ENCODE assay signal across 32 cellular contexts in genomic region chr6:449486-450419, GRCh38. TPM values are rescaled to one million over a fixed set of nuclear protein-coding genes. Genes with fewer than 3 reads are reported as not detected.
DNase-seq lines count a peak whose midpoint lies in the region; ATAC-seq and TF ChIP-seq lines count a peak whose summit lies in the region.
"Had no signal": no experiment of that assay in that cellular context is flagged by ENCODE, and none has a peak within 500 bp of the region (broad histone marks: within the 10 kb centered on the region; RNA-seq: fewer than 3 reads in every experiment).

No MANE protein-coding gene starts in this region.

- ATAC-seq in T-helper 17 cell, result no peak
- ATAC-seq: A549, PC-3, right cardiac atrium, SK-N-SH treated with all-trans-retinoic acid at 6 μM for 48 hours had no signal

- peak overlapping the region; percentile 98 for H3K27ac Mint-ChIP-seq in activated CD4-positive, alpha-beta T cell treated with anti-CD3 and anti-CD28 coated beads, Interleukin-2, amount 10 ng/mL, durations not matched to agents 24 days and 14 days
- no peak overlapping the region for H3K27ac Mint-ChIP-seq in activated CD4-positive, alpha-beta T cell treated with anti-CD3 and anti-CD28 coated beads, Interleukin-2, amount 10 ng/mL, durations not matched to agents 7 days and 5 days
- peak overlapping the region; percentile 56 for H3K27ac Mint-ChIP-seq in T-helper 17 cell
- H3K27ac Mint-ChIP-seq: brain; CD4-positive, alpha-beta T cell had no signal

- peaks cover 2% of the 10 kb centered on the region for H3K27me3 Mint-ChIP-seq in activated CD4-positive, alpha-beta T cell treated with anti-CD3 and anti-CD28 coated beads, Interleukin-2, amount 10 ng/mL, durations not matched to agents 24 days and 14 days
- no peaks in the 10 kb centered on the region for H3K27me3 Mint-ChIP-seq in activated CD4-positive, alpha-beta T cell treated with anti-CD3 and anti-CD28 coated beads, Interleukin-2, amount 10 ng/mL, durations not matched to agents 7 days and 5 days
- H3K27me3 Mint-ChIP-seq in T-helper 17 cell, result no peaks in the 10 kb centered on the region
- H3K27me3 Mint-ChIP-seq: CD4-positive, alpha-beta T cell had no signal

- no peak for TF ChIP-seq CTCF in coronary artery (IDR thresholded peaks at IDR 0.05)
- TF ChIP-seq CTCF in spleen (IDR thresholded peaks at IDR 0.05 in 8 of 11, conservative IDR thresholded peaks at IDR 0.05 in 3 of 11), result no peak

- H3K4me3 Mint-ChIP-seq in activated CD4-positive, alpha-beta T cell treated with anti-CD3 and anti-CD28 coated beads, Interleukin-2, amount 10 ng/mL, durations not matched to agents 24 days and 14 days, result no peak overlapping the region
- no peak overlapping the region for H3K4me3 Mint-ChIP-seq in activated CD4-positive, alpha-beta T cell treated with anti-CD3 and anti-CD28 coated beads, Interleukin-2, amount 10 ng/mL, durations not matched to agents 7 days and 5 days
- H3K4me3 Mint-ChIP-seq in T-helper 17 cell, result no peak overlapping the region
- H3K4me3 Mint-ChIP-seq: brain; CD4-positive, alpha-beta T cell; neural crest cell had no signal

- intact Hi-C loops in activated CD4-positive, alpha-beta T cell treated with anti-CD3 and anti-CD28 coated beads, Interleukin-2, amount 10 ng/mL, durations not matched to agents 24 days and 14 days (cut with micrococcal nuclease), result loop anchor here (5.0 kb wide), 1 partner anchor 222 kb away; no protein-coding TSS in a partner anchor
- intact Hi-C loops in spleen (cut with DNase I; ENCODE audit: low total_unique reads), result no loop called here

- peaks cover 52% of the 10 kb centered on the region for H3K4me1 Mint-ChIP-seq in activated CD4-positive, alpha-beta T cell treated with anti-CD3 and anti-CD28 coated beads, Interleukin-2, amount 10 ng/mL, durations not matched to agents 24 days and 14 days
- peaks cover 55% of the 10 kb centered on the region for H3K4me1 Mint-ChIP-seq in activated CD4-positive, alpha-beta T cell treated with anti-CD3 and anti-CD28 coated beads, Interleukin-2, amount 10 ng/mL, durations not matched to agents 7 days and 5 days
- H3K4me1 Mint-ChIP-seq in T-helper 17 cell, result peaks cover 34% of the 10 kb centered on the region
- H3K4me1 Mint-ChIP-seq: neural crest cell had no signal

- no peaks in the 10 kb centered on the region for H3K9me3 Mint-ChIP-seq in activated CD4-positive, alpha-beta T cell treated with anti-CD3 and anti-CD28 coated beads, Interleukin-2, amount 10 ng/mL, durations not matched to agents 24 days and 14 days
- peaks cover 3% of the 10 kb centered on the region for H3K9me3 Mint-ChIP-seq in activated CD4-positive, alpha-beta T cell treated with anti-CD3 and anti-CD28 coated beads, Interleukin-2, amount 10 ng/mL, durations not matched to agents 7 days and 5 days
- H3K9me3 Mint-ChIP-seq: CD4-positive, alpha-beta T cell had no signal

- H3K36me3 ChIP-seq in spleen, result no peaks in the 10 kb centered on the region
- H3K36me3 ChIP-seq: esophagus muscularis mucosa, left ventricle myocardium inferior, suprapubic skin had no signal

- 91 to 96% (median 92%) methylated on average over 33 to 62 of the region's 62 CpGs for WGBS in spleen, 5 donors

- peaks cover 0 to 19% (median 0%) of the 10 kb centered on the region in 7 donors for H3K27me3 ChIP-seq in spleen (replicated peaks in 1 of 7)

- peaks cover 0 to 29% (median 6%) of the 10 kb centered on the region in 6 donors for H3K4me1 ChIP-seq in spleen
- H3K4me1 ChIP-seq: A549, left ventricle myocardium inferior, suprapubic skin had no signal

- H3K4me3 ChIP-seq in coronary artery (no peak overlapping the region), spleen (no peak overlapping the region)
- H3K4me3 ChIP-seq: A549, esophagus muscularis mucosa, left ventricle myocardium inferior, suprapubic skin had no signal

- POLR2A ChIA-PET in activated CD4-positive, alpha-beta T cell treated with anti-CD3 and anti-CD28 coated beads, Interleukin-2, amount 10 ng/mL, durations not matched to agents 7 days and 5 days (lab: Charles Lee), result no interaction called here

- no peak for DNase-seq in activated CD4-positive, alpha-beta T cell treated with anti-CD3 and anti-CD28 coated beads, Interleukin-2, amount 10 ng/mL, durations not matched to agents 24 days and 14 days
- DNase-seq in activated CD4-positive, alpha-beta T cell treated with anti-CD3 and anti-CD28 coated beads, Interleukin-2, amount 10 ng/mL, durations not matched to agents 7 days and 5 days, result no peak
- no peak for DNase-seq in T-helper 17 cell
- DNase-seq in coronary artery (ENCODE audit: low spot score), result peak; percentile 55
- peak; percentile 71 for DNase-seq in spleen
- no peak for DNase-seq in Kasumi-1 (lab: John Stamatoyannopoulos, UW)
- no peak for DNase-seq in stimulated activated CD4-positive, alpha-beta T cell treated with anti-CD3 and anti-CD28 coated beads, Interleukin-15, amount 100 ng/mL, for 24 hours
- DNase-seq in substantia nigra (lab: John Stamatoyannopoulos, UW), result no peak
- DNase-seq: activated CD4-positive, alpha-beta T cell treated with anti-CD3 and anti-CD28 coated beads, Interleukin-2, amount 50 U/mL, for 1 hour; amniotic stem cell; CD4-positive, alpha-beta T cell; cerebellar nuclear complex; DND-41; foreskin fibroblast; GF-D8; IMR-90; left ventricle myocardium inferior; mesendoderm; MV-4-11; NCI-H1436; NCI-H2081 treated with DMSO at 0.1 percent for 48 hours; NCI-H226; NCI-H526 treated with DMSO at 0.1 percent for 48 hours; PC-3; right cardiac atrium; stimulated activated CD4-positive, alpha-beta T cell treated with anti-CD3 and anti-CD28 coated beads, Interleukin-2, amount 100 ng/mL, for 48 hours had no signal

- no peak overlapping the region for H3K27ac ChIP-seq in coronary artery
- no peak overlapping the region for H3K27ac ChIP-seq in spleen
- H3K27ac ChIP-seq in substantia nigra (ENCODE audit: low read depth, low read length, poor library complexity, severe bottlenecking), result no peak overlapping the region
- H3K27ac ChIP-seq: A549, esophagus muscularis mucosa, left ventricle myocardium inferior, suprapubic skin had no signal

- TF ChIP-seq POLR2A in spleen (IDR thresholded peaks at IDR 0.05), result no peak

- CTCF ChIA-PET in activated CD4-positive, alpha-beta T cell treated with anti-CD3 and anti-CD28 coated beads, Interleukin-2, amount 10 ng/mL, durations not matched to agents 7 days and 5 days (lab: Charles Lee), result interaction anchor here (1.5 kb wide), 1 partner anchor 9 kb away, joined by 4 read pairs; no protein-coding TSS in a partner anchor

- H3K9me3 ChIP-seq in T-helper 17 cell (ENCODE audit: control insufficient read depth, low read length, poor library complexity, severe bottlenecking) (no peaks in the 10 kb centered on the region), spleen (peaks cover 0 to 4% (median 0%) of the 10 kb centered on the region in 8 donors)
- H3K9me3 ChIP-seq: A549, esophagus muscularis mucosa, left ventricle myocardium inferior, suprapubic skin had no signal

- H3K36me3 Mint-ChIP-seq in activated CD4-positive, alpha-beta T cell treated with anti-CD3 and anti-CD28 coated beads, Interleukin-2, amount 10 ng/mL, durations not matched to agents 24 days and 14 days (ENCODE audit: low read depth), result peaks cover 5% of the 10 kb centered on the region
- H3K36me3 Mint-ChIP-seq in activated CD4-positive, alpha-beta T cell treated with anti-CD3 and anti-CD28 coated beads, Interleukin-2, amount 10 ng/mL, durations not matched to agents 7 days and 5 days (ENCODE audit: low read depth), result peaks cover 4% of the 10 kb centered on the region
- H3K36me3 Mint-ChIP-seq in T-helper 17 cell (ENCODE audit: low read depth), result no peaks in the 10 kb centered on the region
- H3K36me3 Mint-ChIP-seq: brain had no signal

RNA-seq across cellular contexts. Expression of gene IRF4, which starts 58.2 kb away (rescaled TPM):
- 831 and 846 TPM in 2 replicates for total RNA-seq in activated CD4-positive, alpha-beta T cell treated with anti-CD3 and anti-CD28 coated beads, Interleukin-2, amount 10 ng/mL, durations not matched to agents 24 days and 14 days
- total RNA-seq in activated CD4-positive, alpha-beta T cell treated with anti-CD3 and anti-CD28 coated beads, Interleukin-2, amount 10 ng/mL, durations not matched to agents 7 days and 5 days, result 100 to 1,000 TPM; 111 to 126 TPM
- total RNA-seq in T-helper 17 cell (10 to 100 TPM; 16.6 to 32.8 TPM), spleen (10 to 100 TPM; 39.2 to 91.3 (median 52.0) TPM)
- 10 to 100 TPM in 2 of 3 donors, 1 to 10 TPM in 1; 8.7 to 11.9 (median 11.2) TPM for polyA plus RNA-seq in spleen
- total RNA-seq: IMR-90 had no signal
- polyA plus RNA-seq: IMR-90 had no signal

Comparison
In these comparisons a context has a peak if more than half of its experiments do, and no peak if none do; other contexts are left out.
1. DNase-seq: peak in coronary artery (single experiment) and spleen (single experiment); none in activated CD4-positive, alpha-beta T cell treated with anti-CD3 and anti-CD28 coated beads, Interleukin-2, amount 10 ng/mL, durations not matched to agents 24 days and 14 days (single experiment), activated CD4-positive, alpha-beta T cell treated with anti-CD3 and anti-CD28 coated beads, Interleukin-2, amount 10 ng/mL, durations not matched to agents 7 days and 5 days (single experiment), T-helper 17 cell (0 of 3), Kasumi-1 (0 of 2), stimulated activated CD4-positive, alpha-beta T cell treated with anti-CD3 and anti-CD28 coated beads, Interleukin-15, amount 100 ng/mL, for 24 hours (single experiment) and substantia nigra (0 of 49).